22 cellular contexts compared by ENCODE assay signal in the genomic region with DNA sequence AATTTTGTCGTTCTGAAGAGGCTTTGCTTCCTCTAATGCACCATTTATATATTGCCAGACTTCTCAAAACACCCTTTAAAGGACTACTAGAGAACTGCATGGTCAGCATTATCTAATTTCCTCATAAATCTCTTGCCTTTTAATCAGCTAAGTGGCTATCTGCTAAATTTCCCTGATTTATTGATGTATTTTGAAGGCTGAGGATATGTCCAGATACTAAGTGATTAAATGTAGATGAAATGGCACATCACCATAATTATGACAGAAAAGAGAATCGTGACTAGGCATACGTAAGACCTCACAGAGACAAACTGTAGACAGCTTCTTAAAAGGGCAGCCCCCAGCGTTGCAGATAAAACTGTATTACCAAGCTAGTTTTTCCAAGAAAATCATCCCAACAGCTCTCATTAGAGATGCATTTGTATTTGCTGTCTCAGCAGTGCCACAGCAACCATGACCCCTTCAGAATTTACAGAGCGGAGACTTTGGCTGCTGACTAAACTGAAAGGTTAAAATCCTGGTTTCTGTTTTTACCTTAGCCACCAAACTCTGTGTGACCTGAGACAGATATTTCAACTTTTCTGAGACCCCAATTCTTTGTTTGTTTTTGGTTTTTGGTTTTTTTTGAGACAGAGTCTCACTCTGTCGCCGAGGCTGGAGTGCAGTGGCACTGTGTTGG.
"Had no signal": no experiment of that assay in that cellular context is flagged by ENCODE, and none has a peak within 500 bp of the region (broad histone marks: within the 10 kb centered on the region; RNA-seq: fewer than 3 reads in every experiment).

No MANE protein-coding gene starts in this region.

- H3K79me2 ChIP-seq: hepatocyte had no signal

- H3K4me3 Mint-ChIP-seq: nephron progenitor cell; stimulated activated memory B cell treated with anti-CD40 and anti-IgM and Interleukin-4, amounts not matched to agents 10 μg/mL and 1 μg/mL and 100 μg/mL, for 72 hours; WTC11 had no signal

- H3K4me2 ChIP-seq: hepatocyte, smooth muscle cell had no signal

- H3K36me3 Mint-ChIP-seq: activated naive CD4-positive, alpha-beta T cell treated with anti-CD3 and anti-CD28 coated beads, Interleukin-2, amount 50 U/mL, for 72 hours; stimulated activated memory B cell treated with anti-CD40 and anti-IgM and Interleukin-4, amounts not matched to agents 10 μg/mL and 1 μg/mL and 100 μg/mL, for 72 hours; WTC11 had no signal

- DNase-seq: activated T-cell treated with anti-CD3 and anti-CD28 coated beads, Interleukin-2, amount 50 U/mL, for 1 hour; brain microvascular endothelial cell; caudate nucleus; dermis blood vessel endothelial cell; effector CD8-positive, alpha-beta T cell; foreskin melanocyte; glutamatergic neuron; nephron progenitor cell; nucleus accumbens; sigmoid colon; stimulated activated CD4-positive, alpha-beta T cell treated with anti-CD3 and anti-CD28 coated beads, Interleukin-15, amount 100 ng/mL, for 24 hours; stomach; T1000; uterus had no signal

- H3K36me3 ChIP-seq: ascending aorta, brain microvascular endothelial cell, sigmoid colon, stomach, suprapubic skin, tibial nerve, uterus had no signal

- H3K4me1 ChIP-seq: ascending aorta, sigmoid colon, stomach, suprapubic skin, tibial nerve, uterus had no signal

- H3K4me1 Mint-ChIP-seq: nephron progenitor cell, WTC11 had no signal

- H3K4me3 ChIP-seq: ascending aorta, hepatocyte, sigmoid colon, smooth muscle cell, stomach, suprapubic skin, tibial nerve, uterus had no signal

- H3K9me3 Mint-ChIP-seq: activated naive CD4-positive, alpha-beta T cell treated with anti-CD3 and anti-CD28 coated beads, Interleukin-2, amount 50 U/mL, for 72 hours; stimulated activated memory B cell treated with anti-CD40 and anti-IgM and Interleukin-4, amounts not matched to agents 10 μg/mL and 1 μg/mL and 100 μg/mL, for 72 hours; WTC11 had no signal

- H2AFZ ChIP-seq: hepatocyte had no signal

- H3K27me3 ChIP-seq: ascending aorta, brain microvascular endothelial cell, hepatocyte, sigmoid colon, stomach, suprapubic skin, tibial nerve, uterus had no signal

- H3K27ac Mint-ChIP-seq: activated naive CD4-positive, alpha-beta T cell treated with anti-CD3 and anti-CD28 coated beads, Interleukin-2, amount 50 U/mL, for 72 hours; nephron progenitor cell; stimulated activated memory B cell treated with anti-CD40 and anti-IgM and Interleukin-4, amounts not matched to agents 10 μg/mL and 1 μg/mL and 100 μg/mL, for 72 hours; WTC11 had no signal

- ATAC-seq: activated naive CD4-positive, alpha-beta T cell treated with anti-CD3 and anti-CD28 coated beads, Interleukin-2, amount 50 U/mL, for 72 hours; stimulated activated memory B cell treated with anti-CD40 and anti-IgM and Interleukin-4, amounts not matched to agents 10 μg/mL and 1 μg/mL and 100 μg/mL, for 72 hours; WTC11 had no signal

- H3K9me3 ChIP-seq: ascending aorta, sigmoid colon, stomach, suprapubic skin, tibial nerve, uterus had no signal

- H3K27ac ChIP-seq: ascending aorta, brain microvascular endothelial cell, hepatocyte, sigmoid colon, stomach, suprapubic skin, tibial nerve, uterus had no signal

- H3K27me3 Mint-ChIP-seq: stimulated activated memory B cell treated with anti-CD40 and anti-IgM and Interleukin-4, amounts not matched to agents 10 μg/mL and 1 μg/mL and 100 μg/mL, for 72 hours had no signal
